12 cellular contexts compared by ENCODE assay signal in the genomic region with DNA sequence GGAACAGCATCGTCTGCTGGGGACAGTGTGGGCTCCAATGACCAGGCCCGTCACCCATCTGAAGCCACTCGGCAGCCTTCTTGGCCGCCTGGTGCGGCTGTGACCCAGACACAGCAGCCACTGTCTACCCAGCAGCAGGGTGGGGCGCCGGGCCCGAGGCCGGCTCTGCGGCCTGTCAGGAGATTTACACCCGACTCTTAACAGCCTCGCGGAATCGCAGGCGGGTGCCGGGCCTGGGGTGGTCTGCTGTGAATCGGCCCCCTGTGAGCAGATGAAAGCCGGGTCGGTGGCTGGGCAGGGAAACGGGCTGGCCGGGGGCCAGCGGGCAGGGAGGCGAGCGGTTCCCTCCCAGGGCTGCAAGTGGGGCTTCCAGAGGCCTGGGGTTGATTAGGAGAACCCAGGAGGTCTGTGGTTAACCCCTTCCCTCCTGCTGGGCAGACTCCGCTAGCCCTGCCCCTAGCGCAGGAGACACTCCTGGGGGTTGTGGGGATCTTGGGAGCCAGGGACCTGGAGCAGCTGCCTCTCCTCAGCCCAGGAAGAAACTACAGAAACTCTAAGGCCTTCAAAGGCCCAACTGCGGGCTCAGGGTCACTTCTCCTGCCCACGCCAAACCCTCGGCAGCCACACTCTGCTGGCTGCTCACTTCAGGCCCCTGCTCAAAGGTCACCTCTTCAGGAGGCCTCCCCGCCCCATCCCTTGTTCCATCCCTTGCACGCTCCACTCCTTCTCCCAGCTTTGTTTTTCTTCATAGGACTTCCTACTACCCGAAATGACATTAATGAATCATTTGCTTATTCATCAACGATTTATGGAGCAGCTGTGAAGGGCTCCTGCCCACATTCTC. TPM values are rescaled to one million over a fixed set of nuclear protein-coding genes. Genes with fewer than 3 reads are reported as not detected.
DNase-seq lines count a peak whose midpoint lies in the region; ATAC-seq and TF ChIP-seq lines count a peak whose summit lies in the region.
"Had no signal": no experiment of that assay in that cellular context is flagged by ENCODE, and none has a peak within 500 bp of the region (broad histone marks: within the 10 kb centered on the region; RNA-seq: fewer than 3 reads in every experiment).

No MANE protein-coding gene starts in this region.

- ATAC-seq in right cardiac atrium (peak; percentile 31 to 48), aorta (ENCODE audit: low FRiP score) (peak; percentile 8), GM18505 (IDR thresholded peaks at IDR 0.05; ENCODE audit: unreplicated experiment) (no peak)
- no peak for ATAC-seq in activated naive CD8-positive, alpha-beta T cell treated with anti-CD3 and anti-CD28 coated beads, Interleukin-2, amount 10 ng/mL, durations not matched to agents 7 days and 5 days (ENCODE audit: low read depth)

- H3K27me3 ChIP-seq in right cardiac atrium (ENCODE audit: control insufficient read depth, insufficient read depth): no peaks in the 10 kb centered on the region
- H3K27me3 ChIP-seq in left ventricle myocardium inferior (ENCODE audit: low read depth): peaks cover 42% of the 10 kb centered on the region
- no peaks in the 10 kb centered on the region for H3K27me3 ChIP-seq in aorta (ENCODE audit: control insufficient read depth in 1 of 2, insufficient read depth in 2 of 2, low read length in 1 of 2)
- H3K27me3 ChIP-seq in ascending aorta: no peaks in the 10 kb centered on the region
- H3K27me3 ChIP-seq: right lobe of liver, tibial artery had no signal

- H3K36me3 Mint-ChIP-seq in activated naive CD8-positive, alpha-beta T cell treated with anti-CD3 and anti-CD28 coated beads, Interleukin-2, amount 10 ng/mL, durations not matched to agents 7 days and 5 days: peaks cover 29% of the 10 kb centered on the region
- H3K36me3 Mint-ChIP-seq: brain had no signal

- H3K9me3 Mint-ChIP-seq in activated naive CD8-positive, alpha-beta T cell treated with anti-CD3 and anti-CD28 coated beads, Interleukin-2, amount 10 ng/mL, durations not matched to agents 7 days and 5 days: no peaks in the 10 kb centered on the region

- no peaks in the 10 kb centered on the region for H3K27me3 Mint-ChIP-seq in activated naive CD8-positive, alpha-beta T cell treated with anti-CD3 and anti-CD28 coated beads, Interleukin-2, amount 10 ng/mL, durations not matched to agents 7 days and 5 days

- peaks cover 67% of the 10 kb centered on the region for H3K4me1 Mint-ChIP-seq in activated naive CD8-positive, alpha-beta T cell treated with anti-CD3 and anti-CD28 coated beads, Interleukin-2, amount 10 ng/mL, durations not matched to agents 7 days and 5 days

- H3K27ac ChIP-seq in right cardiac atrium (ENCODE audit: low read length) (no peak overlapping the region), left ventricle myocardium inferior (replicated peaks) (no peak overlapping the region), mesodermal cell (ENCODE audit: low read depth, low read length, severe bottlenecking) (peak overlapping the region; percentile 5), aorta (ENCODE audit: low read depth in 1 of 2, low read length in 2 of 2) (no peak overlapping the region), ascending aorta (peak overlapping the region in 1 of 2 donors; percentile 33)
- H3K27ac ChIP-seq: right lobe of liver, tibial artery had no signal

- TF ChIP-seq CTCF in left ventricle myocardium inferior (IDR thresholded peaks at IDR 0.05; ENCODE audit: borderline replicate concordance): no peak
- TF ChIP-seq CTCF in ascending aorta (IDR thresholded peaks at IDR 0.05): no peak

- POLR2A ChIA-PET in activated naive CD8-positive, alpha-beta T cell treated with anti-CD3 and anti-CD28 coated beads, Interleukin-2, amount 10 ng/mL, durations not matched to agents 7 days and 5 days (lab: Charles Lee): interaction anchor here (1.1 to 2.6 kb wide), 2 partner anchors 14 to 16 kb away, joined by 3 to 8 read pairs; no protein-coding TSS in a partner anchor

- H3K9me3 ChIP-seq in right cardiac atrium (ENCODE audit: control insufficient read depth, low read length) (no peaks in the 10 kb centered on the region), left ventricle myocardium inferior (replicated peaks) (no peaks in the 10 kb centered on the region), mesodermal cell (ENCODE audit: control insufficient read depth, low read length) (no peaks in the 10 kb centered on the region), aorta (ENCODE audit: control insufficient read depth, low read length) (no peaks in the 10 kb centered on the region), ascending aorta (no peaks in the 10 kb centered on the region)
- H3K9me3 ChIP-seq: right lobe of liver, tibial artery had no signal

- peak overlapping the region; percentile 52 for H3K27ac Mint-ChIP-seq in activated naive CD8-positive, alpha-beta T cell treated with anti-CD3 and anti-CD28 coated beads, Interleukin-2, amount 10 ng/mL, durations not matched to agents 7 days and 5 days

- no peaks in the 10 kb centered on the region for H3K4me1 ChIP-seq in right cardiac atrium (ENCODE audit: control insufficient read depth, insufficient read depth, low read length)
- H3K4me1 ChIP-seq in left ventricle myocardium inferior: peaks cover 6% of the 10 kb centered on the region
- peaks cover 18% of the 10 kb centered on the region for H3K4me1 ChIP-seq in mesodermal cell (ENCODE audit: control insufficient read depth, insufficient read depth, low read length, poor library complexity, severe bottlenecking)
- H3K4me1 ChIP-seq in aorta (ENCODE audit: control insufficient read depth in 1 of 2, insufficient read depth in 2 of 2, low read length in 2 of 2): no peaks in the 10 kb centered on the region
- H3K4me1 ChIP-seq in ascending aorta: peaks cover 0 to 9% of the 10 kb centered on the region in 2 donors
- H3K4me1 ChIP-seq: right lobe of liver had no signal

- H3K36me3 ChIP-seq in left ventricle myocardium inferior: no peaks in the 10 kb centered on the region
- H3K36me3 ChIP-seq in mesodermal cell (ENCODE audit: control insufficient read depth, insufficient read depth, low read length): no peaks in the 10 kb centered on the region
- no peaks in the 10 kb centered on the region for H3K36me3 ChIP-seq in aorta (ENCODE audit: control insufficient read depth in 1 of 2, insufficient read depth in 2 of 2, low read length in 1 of 2)
- no peaks in the 10 kb centered on the region for H3K36me3 ChIP-seq in ascending aorta
- H3K36me3 ChIP-seq: right lobe of liver had no signal

- H3K4me3 ChIP-seq in right cardiac atrium (ENCODE audit: low read length) (no peak overlapping the region), left ventricle myocardium inferior (no peak overlapping the region), mesodermal cell (ENCODE audit: extremely low read depth, insufficient read depth, low read length, poor library complexity, severe bottlenecking) (no peak overlapping the region), aorta (ENCODE audit: low read length in 2 of 2) (no peak overlapping the region), ascending aorta (no peak overlapping the region)
- H3K4me3 ChIP-seq: right lobe of liver, tibial artery had no signal

- 40% methylated on average over 33 of the region's 33 CpGs for WGBS in right cardiac atrium
- WGBS in mesodermal cell (ENCODE audit: insufficient coverage in 2 of 2), 2 experiments: 80 to 85% methylated on average over 31 to 33 of the region's 33 CpGs
- WGBS in aorta, 2 donors: 45 to 62% methylated on average over 30 to 33 of the region's 33 CpGs

- intact Hi-C loops in right cardiac atrium (cut with DNase I): no loop called here
- intact Hi-C loops in left ventricle myocardium inferior (cut with micrococcal nuclease): no loop called here
- intact Hi-C loops in aorta (cut with DNase I): no loop called here
- intact Hi-C loops in ascending aorta (cut with DNase I): no loop called here

- no peak overlapping the region for H3K4me3 Mint-ChIP-seq in activated naive CD8-positive, alpha-beta T cell treated with anti-CD3 and anti-CD28 coated beads, Interleukin-2, amount 10 ng/mL, durations not matched to agents 7 days and 5 days
- H3K4me3 Mint-ChIP-seq: brain had no signal

- no peak for TF ChIP-seq POLR2A in GM18505 (IDR thresholded peaks at IDR 0.05; ENCODE audit: borderline replicate concordance, extremely low read depth, insufficient read depth, insufficient read length)

- DNase-seq in right cardiac atrium (peak; percentile 58 to 79 (median 78)), left ventricle myocardium inferior (no peak), aorta (peak in 1 of 2 donors; percentile 76), ascending aorta (ENCODE audit: low spot score in 2 of 2) (no peak), NCI-H1694 treated with DMSO at 0.1 percent for 48 hours (lab: John Stamatoyannopoulos, UW) (no peak)
- peak; percentile 36 for DNase-seq in activated naive CD8-positive, alpha-beta T cell treated with anti-CD3 and anti-CD28 coated beads, Interleukin-2, amount 10 ng/mL, durations not matched to agents 7 days and 5 days
- DNase-seq: NCI-H2081, tibial artery had no signal

RNA-seq across cellular contexts. Expression of a gene that starts 15.6 kb away (rescaled TPM):
- total RNA-seq in right cardiac atrium (1 to 10 TPM in 2 of 4 donors, under 1 TPM in 2; 0.79 to 1.8 (median 0.96) TPM), left ventricle myocardium inferior (0.52 TPM), aorta (1 to 10 TPM; 2.9 to 4.4 TPM), ascending aorta (0.21 TPM)
- polyA plus RNA-seq in right cardiac atrium (0.34 TPM), aorta (1 to 10 TPM; 1.1 to 1.3 TPM)
- total RNA-seq in activated naive CD8-positive, alpha-beta T cell treated with anti-CD3 and anti-CD28 coated beads, Interleukin-2, amount 10 ng/mL, durations not matched to agents 7 days and 5 days: 100 to 1,000 TPM; 172 TPM
- 4.4 TPM for polyA plus RNA-seq in mesodermal cell (2013, experiment 1 of 2)
- 2.8 TPM for polyA plus RNA-seq in mesodermal cell (2013, experiment 2 of 2)

Comparison
In these comparisons a context has a peak if more than half of its experiments do, and no peak if none do; other contexts are left out.
1. DNase-seq: peak in right cardiac atrium (3 of 3) and activated naive CD8-positive, alpha-beta T cell treated with anti-CD3 and anti-CD28 coated beads, Interleukin-2, amount 10 ng/mL, durations not matched to agents 7 days and 5 days (single experiment); none in left ventricle myocardium inferior (single experiment), ascending aorta (0 of 2) and NCI-H1694 treated with DMSO at 0.1 percent for 48 hours (single experiment).
2. ATAC-seq: peak in right cardiac atrium (2 of 2) and aorta (single experiment); none in activated naive CD8-positive, alpha-beta T cell treated with anti-CD3 and anti-CD28 coated beads, Interleukin-2, amount 10 ng/mL, durations not matched to agents 7 days and 5 days (single experiment) and GM18505 (single experiment).
3. RNA of a gene that starts 15.6 kb away (total RNA-seq): 172 TPM in activated naive CD8-positive, alpha-beta T cell treated with anti-CD3 and anti-CD28 coated beads, Interleukin-2, amount 10 ng/mL, durations not matched to agents 7 days and 5 days; 2.9 to 4.4 TPM in aorta, 0.79 to 1.8 TPM in right cardiac atrium, 0.52 TPM in left ventricle myocardium inferior (single experiment) and 0.21 TPM in ascending aorta (single experiment); every median in the first group is over 10 times any median in the second.